ENCODE assay signal across 20 cellular contexts in genomic region chr12:47843226-47843980, GRCh38. TPM values are rescaled to one million over a fixed set of nuclear protein-coding genes. Genes with fewer than 3 reads are reported as not detected.
A peak's percentile ranks its signal among the peaks of the same experiment; 100 is the strongest.
DNase-seq lines count a peak whose midpoint lies in the region; ATAC-seq and TF ChIP-seq lines count a peak whose summit lies in the region.
"Had no signal": no experiment of that assay in that cellular context is flagged by ENCODE, and none has a peak within 500 bp of the region (broad histone marks: within the 10 kb centered on the region; RNA-seq: fewer than 3 reads in every experiment).

No MANE protein-coding gene starts in this region.

- H3K36me3 Mint-ChIP-seq in activated CD8-positive, alpha-beta T cell treated with anti-CD3 and anti-CD28 coated beads for 36 hours (ENCODE audit: low read depth), result peaks cover 32% of the 10 kb centered on the region
- peaks cover 8% of the 10 kb centered on the region for H3K36me3 Mint-ChIP-seq in activated CD8-positive, alpha-beta T cell treated with anti-CD3 and anti-CD28 coated beads, Interleukin-2, amount 10 ng/mL, durations not matched to agents 7 days and 5 days (ENCODE audit: low read depth)
- H3K36me3 Mint-ChIP-seq in stimulated activated effector memory CD8-positive, alpha-beta T cell treated with anti-CD3 and anti-CD28 coated beads, Interleukin-12 subunit alpha, Interleukin-12 subunit beta, amount 100 ng/mL, for 72 hours, result peaks cover 100% of the 10 kb centered on the region

- POLR2A ChIA-PET in activated CD8-positive, alpha-beta T cell treated with anti-CD3 and anti-CD28 coated beads for 36 hours (lab: Charles Lee), result interaction anchor here (1.0 to 21.6 kb wide), 7 partner anchors 8 to 133 kb away, joined by 3 to 904 read pairs (median 4); partner anchors contain the start of gene HDAC7
- POLR2A ChIA-PET in activated CD8-positive, alpha-beta T cell treated with anti-CD3 and anti-CD28 coated beads, Interleukin-2, amount 10 ng/mL, durations not matched to agents 7 days and 5 days (lab: Charles Lee), result interaction anchor here (1.1 kb wide), 1 partner anchor 54 kb away, joined by 3 read pairs; no protein-coding TSS in a partner anchor

- H3K27ac ChIP-seq in WERI-Rb-1, result peak overlapping the region; percentile 9
- H3K27ac ChIP-seq: PC-9 had no signal

- no peak for DNase-seq in activated CD8-positive, alpha-beta T cell treated with anti-CD3 and anti-CD28 coated beads for 36 hours
- DNase-seq in activated CD8-positive, alpha-beta T cell treated with anti-CD3 and anti-CD28 coated beads, Interleukin-2, amount 10 ng/mL, durations not matched to agents 7 days and 5 days, result no peak
- DNase-seq in WERI-Rb-1, result peak; percentile 71
- DNase-seq in kidney tubule cell (ENCODE audit: low spot score), result peak; percentile 57
- DNase-seq in stimulated activated effector memory CD8-positive, alpha-beta T cell treated with anti-CD3 and anti-CD28 coated beads, Interleukin-12 subunit alpha, Interleukin-12 subunit beta, amount 100 ng/mL, for 72 hours (ENCODE audit: low spot score in 2 of 2), result no peak
- no peak for DNase-seq in stimulated activated CD4-positive, alpha-beta T cell treated with anti-CD3 and anti-CD28 coated beads, Interleukin-12 subunit alpha, Interleukin-12 subunit beta, amount 100 ng/mL, for 4 hours
- DNase-seq: activated naive CD4-positive, alpha-beta T cell treated with anti-CD3 and anti-CD28 coated beads, Interleukin-2, amount 10 ng/mL, durations not matched to agents 7 days and 5 days; activated T-cell treated with anti-CD3 and anti-CD28 coated beads, Interleukin-2, amount 50 U/mL, for 48 hours; anterior cingulate cortex; C1 segment of cervical spinal cord; central memory CD4-positive, alpha-beta T cell; dermis blood vessel endothelial cell; kidney glomerular epithelial cell; NCI-H1105 treated with DMSO at 0.1 percent for 48 hours; NCI-H2029 treated with DMSO at 0.1 percent for 48 hours; PC-9; SHP77 treated with DMSO at 0.1 percent for 48 hours had no signal

- peaks cover 2% of the 10 kb centered on the region for H3K27me3 Mint-ChIP-seq in activated CD8-positive, alpha-beta T cell treated with anti-CD3 and anti-CD28 coated beads for 36 hours
- peaks cover 2% of the 10 kb centered on the region for H3K27me3 Mint-ChIP-seq in activated CD8-positive, alpha-beta T cell treated with anti-CD3 and anti-CD28 coated beads, Interleukin-2, amount 10 ng/mL, durations not matched to agents 7 days and 5 days (ENCODE audit: low read depth)

- H3K9me3 ChIP-seq in WERI-Rb-1 (ENCODE audit: severe bottlenecking), result no peaks in the 10 kb centered on the region

- H3K27me3 ChIP-seq in WERI-Rb-1 (ENCODE audit: insufficient read depth, low read depth, severe bottlenecking), result no peaks in the 10 kb centered on the region

- ATAC-seq in activated CD8-positive, alpha-beta T cell treated with anti-CD3 and anti-CD28 coated beads for 36 hours, result peak; percentile 12
- no peak for ATAC-seq in activated CD8-positive, alpha-beta T cell treated with anti-CD3 and anti-CD28 coated beads, Interleukin-2, amount 10 ng/mL, durations not matched to agents 7 days and 5 days
- peak; percentile 22 for ATAC-seq in stimulated activated effector memory CD8-positive, alpha-beta T cell treated with anti-CD3 and anti-CD28 coated beads, Interleukin-12 subunit alpha, Interleukin-12 subunit beta, amount 100 ng/mL, for 72 hours
- no peak for ATAC-seq in GM18907 (IDR thresholded peaks at IDR 0.05; ENCODE audit: unreplicated experiment)
- ATAC-seq in SK-N-SH treated with all-trans-retinoic acid at 6 μM for 48 hours, result no peak

- CTCF ChIA-PET in activated CD8-positive, alpha-beta T cell treated with anti-CD3 and anti-CD28 coated beads for 36 hours (lab: Charles Lee), result interaction anchor here (0.8 to 19.7 kb wide), 5 partner anchors 26 to 127 kb away, joined by 3 to 624 read pairs (median 96); partner anchors contain the start of gene SLC48A1
- CTCF ChIA-PET in activated CD8-positive, alpha-beta T cell treated with anti-CD3 and anti-CD28 coated beads, Interleukin-2, amount 10 ng/mL, durations not matched to agents 7 days and 5 days (lab: Charles Lee), result interaction anchor here (0.9 to 21.0 kb wide), 4 partner anchors 11 to 101 kb away, joined by 3 to 1049 read pairs (median 182); partner anchors contain the start of gene HDAC7

- peaks cover 7% of the 10 kb centered on the region for H3K4me1 Mint-ChIP-seq in activated CD8-positive, alpha-beta T cell treated with anti-CD3 and anti-CD28 coated beads for 36 hours (ENCODE audit: low read depth)
- H3K4me1 Mint-ChIP-seq in activated CD8-positive, alpha-beta T cell treated with anti-CD3 and anti-CD28 coated beads, Interleukin-2, amount 10 ng/mL, durations not matched to agents 7 days and 5 days (ENCODE audit: low read depth), result peaks cover 3% of the 10 kb centered on the region
- H3K4me1 Mint-ChIP-seq in stimulated activated effector memory CD8-positive, alpha-beta T cell treated with anti-CD3 and anti-CD28 coated beads, Interleukin-12 subunit alpha, Interleukin-12 subunit beta, amount 100 ng/mL, for 72 hours, result peaks cover 26% of the 10 kb centered on the region

- no peak overlapping the region for H3K4me3 Mint-ChIP-seq in activated CD8-positive, alpha-beta T cell treated with anti-CD3 and anti-CD28 coated beads for 36 hours
- no peak overlapping the region for H3K4me3 Mint-ChIP-seq in activated CD8-positive, alpha-beta T cell treated with anti-CD3 and anti-CD28 coated beads, Interleukin-2, amount 10 ng/mL, durations not matched to agents 7 days and 5 days
- H3K4me3 Mint-ChIP-seq in stimulated activated effector memory CD8-positive, alpha-beta T cell treated with anti-CD3 and anti-CD28 coated beads, Interleukin-12 subunit alpha, Interleukin-12 subunit beta, amount 100 ng/mL, for 72 hours, result no peak overlapping the region
- H3K4me3 Mint-ChIP-seq: activated naive CD4-positive, alpha-beta T cell treated with anti-CD3 and anti-CD28 coated beads, Interleukin-2, amount 10 ng/mL, durations not matched to agents 7 days and 5 days had no signal

- no peak for TF ChIP-seq CTCF in activated CD8-positive, alpha-beta T cell treated with anti-CD3 and anti-CD28 coated beads for 36 hours (IDR thresholded peaks at IDR 0.05)
- TF ChIP-seq CTCF in WERI-Rb-1 (IDR thresholded peaks at IDR 0.05; ENCODE audit: low read depth, low read length), result no peak

- intact Hi-C loops in activated CD8-positive, alpha-beta T cell treated with anti-CD3 and anti-CD28 coated beads for 36 hours (cut with micrococcal nuclease), result no loop called here

- no peak overlapping the region for H3K4me3 ChIP-seq in WERI-Rb-1 (ENCODE audit: low read depth, low read length)
- H3K4me3 ChIP-seq: PC-9, skin epidermis had no signal

- H3K9me3 Mint-ChIP-seq in activated CD8-positive, alpha-beta T cell treated with anti-CD3 and anti-CD28 coated beads for 36 hours, result no peaks in the 10 kb centered on the region
- H3K9me3 Mint-ChIP-seq in activated CD8-positive, alpha-beta T cell treated with anti-CD3 and anti-CD28 coated beads, Interleukin-2, amount 10 ng/mL, durations not matched to agents 7 days and 5 days (ENCODE audit: insufficient read depth), result no peaks in the 10 kb centered on the region
- no peaks in the 10 kb centered on the region for H3K9me3 Mint-ChIP-seq in stimulated activated effector memory CD8-positive, alpha-beta T cell treated with anti-CD3 and anti-CD28 coated beads, Interleukin-12 subunit alpha, Interleukin-12 subunit beta, amount 100 ng/mL, for 72 hours
- H3K9me3 Mint-ChIP-seq: activated naive CD4-positive, alpha-beta T cell treated with anti-CD3 and anti-CD28 coated beads, Interleukin-2, amount 10 ng/mL, durations not matched to agents 7 days and 5 days had no signal

- H3K27ac Mint-ChIP-seq in activated CD8-positive, alpha-beta T cell treated with anti-CD3 and anti-CD28 coated beads for 36 hours, result no peak overlapping the region
- no peak overlapping the region for H3K27ac Mint-ChIP-seq in activated CD8-positive, alpha-beta T cell treated with anti-CD3 and anti-CD28 coated beads, Interleukin-2, amount 10 ng/mL, durations not matched to agents 7 days and 5 days
- peak overlapping the region; percentile 84 for H3K27ac Mint-ChIP-seq in stimulated activated effector memory CD8-positive, alpha-beta T cell treated with anti-CD3 and anti-CD28 coated beads, Interleukin-12 subunit alpha, Interleukin-12 subunit beta, amount 100 ng/mL, for 72 hours
- H3K27ac Mint-ChIP-seq: activated naive CD4-positive, alpha-beta T cell treated with anti-CD3 and anti-CD28 coated beads, Interleukin-2, amount 10 ng/mL, durations not matched to agents 7 days and 5 days had no signal

- H3K36me3 ChIP-seq in WERI-Rb-1, result no peaks in the 10 kb centered on the region

TF ChIP-seq in SK-N-SH treated with all-trans-retinoic acid at 6 μM for 48 hours, 23 proteins besides CTCF, POLR2A, EP300 and RAD21 (continues in another document):
- TF ChIP-seq CREB5 (CRISPR knock-in tag; IDR thresholded peaks at IDR 0.05; ENCODE audit: low read depth) (no peak), RARB (CRISPR knock-in tag; IDR thresholded peaks at IDR 0.05) (no peak), PATZ1 (CRISPR knock-in tag; IDR thresholded peaks at IDR 0.05; ENCODE audit: borderline replicate concordance) (no peak)

RNA-seq across cellular contexts. Expression of gene HDAC7, which starts 23.7 kb away (rescaled TPM):
- total RNA-seq in activated CD8-positive, alpha-beta T cell treated with anti-CD3 and anti-CD28 coated beads for 36 hours, result 100 to 1,000 TPM; 373 to 382 TPM
- 100 to 1,000 TPM; 180 to 207 TPM for total RNA-seq in activated CD8-positive, alpha-beta T cell treated with anti-CD3 and anti-CD28 coated beads, Interleukin-2, amount 10 ng/mL, durations not matched to agents 7 days and 5 days

Comparison
In these comparisons a context has a peak if more than half of its experiments do, and no peak if none do; other contexts are left out.
1. ATAC-seq: peak in activated CD8-positive, alpha-beta T cell treated with anti-CD3 and anti-CD28 coated beads for 36 hours (single experiment) and stimulated activated effector memory CD8-positive, alpha-beta T cell treated with anti-CD3 and anti-CD28 coated beads, Interleukin-12 subunit alpha, Interleukin-12 subunit beta, amount 100 ng/mL, for 72 hours (single experiment); none in activated CD8-positive, alpha-beta T cell treated with anti-CD3 and anti-CD28 coated beads, Interleukin-2, amount 10 ng/mL, durations not matched to agents 7 days and 5 days (single experiment), GM18907 (single experiment) and SK-N-SH treated with all-trans-retinoic acid at 6 μM for 48 hours (single experiment).
2. DNase-seq: peak in WERI-Rb-1 (single experiment) and kidney tubule cell (single experiment); none in activated CD8-positive, alpha-beta T cell treated with anti-CD3 and anti-CD28 coated beads for 36 hours (single experiment), activated CD8-positive, alpha-beta T cell treated with anti-CD3 and anti-CD28 coated beads, Interleukin-2, amount 10 ng/mL, durations not matched to agents 7 days and 5 days (single experiment), stimulated activated effector memory CD8-positive, alpha-beta T cell treated with anti-CD3 and anti-CD28 coated beads, Interleukin-12 subunit alpha, Interleukin-12 subunit beta, amount 100 ng/mL, for 72 hours (0 of 2) and stimulated activated CD4-positive, alpha-beta T cell treated with anti-CD3 and anti-CD28 coated beads, Interleukin-12 subunit alpha, Interleukin-12 subunit beta, amount 100 ng/mL, for 4 hours (single experiment).